32 cellular contexts compared by ENCODE assay signal in genomic region chr6:14065350-14065749, GRCh38.
"Had no signal": no experiment of that assay in that cellular context is flagged by ENCODE, and none has a peak within 500 bp of the region (broad histone marks: within the 10 kb centered on the region; RNA-seq: fewer than 3 reads in every experiment).

No MANE protein-coding gene starts in this region.

- H3K9me3 Mint-ChIP-seq: activated CD4-positive, alpha-beta memory T cell treated with anti-CD3 and anti-CD28 coated beads, Interleukin-2, amount 10 ng/mL, durations not matched to agents 7 days and 5 days; activated CD4-positive, alpha-beta T cell treated with anti-CD3 and anti-CD28 coated beads, Interleukin-2, amount 10 ng/mL, durations not matched to agents 24 days and 14 days; activated T-helper 17 cell treated with anti-CD3 and anti-CD28 coated beads, Interleukin-2, amount 50 U/mL, for 72 hours; central memory CD8-positive, alpha-beta T cell; dendritic cell treated with granulocyte-macrophage colony-stimulating factor and Interleukin-4, amounts not matched to agents 40 ng/mL and 50 ng/mL, for 4 days; T-helper 2 cell treated with Interferon-gamma antibody and Interleukin-4, amounts not matched to agents 5 μg/mL and 100 μg/mL, for 36 hours had no signal

- H3K36me3 ChIP-seq: brain microvascular endothelial cell, gastrocnemius medialis, WERI-Rb-1 had no signal

- H3K4me1 ChIP-seq: foreskin keratinocyte, gastrocnemius medialis had no signal

- H3K4me3 Mint-ChIP-seq: activated B cell treated with CpG ODN at 0.5 μM for 24 hours; activated CD4-positive, alpha-beta memory T cell treated with anti-CD3 and anti-CD28 coated beads, Interleukin-2, amount 10 ng/mL, durations not matched to agents 7 days and 5 days; activated CD4-positive, alpha-beta T cell treated with anti-CD3 and anti-CD28 coated beads, Interleukin-2, amount 10 ng/mL, durations not matched to agents 24 days and 14 days; activated naive CD8-positive, alpha-beta T cell; activated T-cell treated with anti-CD3 and anti-CD28 coated beads, Interleukin-2, amount 50 U/mL, for 4 hours; activated T-helper 17 cell treated with anti-CD3 and anti-CD28 coated beads, Interleukin-2, amount 50 U/mL, for 72 hours; central memory CD8-positive, alpha-beta T cell; dendritic cell treated with granulocyte-macrophage colony-stimulating factor and Interleukin-4, amounts not matched to agents 40 ng/mL and 50 ng/mL, for 4 days; endodermal cell; T-helper 17 cell; T-helper 2 cell treated with Interferon-gamma antibody and Interleukin-4, amounts not matched to agents 5 μg/mL and 100 μg/mL, for 36 hours had no signal

- DNase-seq: activated B cell treated with CpG ODN at 0.5 μM for 24 hours; activated CD4-positive, alpha-beta memory T cell treated with anti-CD3 and anti-CD28 coated beads, Interleukin-2, amount 10 ng/mL, durations not matched to agents 7 days and 5 days; activated CD4-positive, alpha-beta T cell treated with anti-CD3 and anti-CD28 coated beads, Interleukin-2, amount 10 ng/mL, durations not matched to agents 24 days and 14 days; activated CD4-positive, alpha-beta T cell treated with anti-CD3 and anti-CD28 coated beads, Interleukin-2, amount 50 U/mL, for 4 hours; activated effector memory CD4-positive, alpha-beta T cell treated with Interleukin-2 at 50 U/mL for 16 hours; activated gamma-delta T cell treated with Interleukin-2 at 50 U/mL for 16 hours; activated naive CD4-positive, alpha-beta T cell treated with anti-CD3 and anti-CD28 coated beads, Interleukin-2, amount 50 U/mL, for 16 hours; activated naive CD4-positive, alpha-beta T cell treated with Interleukin-2 at 50 U/mL for 16 hours; activated T-cell treated with anti-CD3 and anti-CD28 coated beads, Interleukin-2, amount 50 U/mL, for 4 hours; amniotic stem cell; anterior cingulate cortex; brain microvascular endothelial cell; dorsolateral prefrontal cortex; effector memory CD4-positive, alpha-beta T cell; endodermal cell; foreskin keratinocyte; gastrocnemius medialis; glutamatergic neuron; T-helper 1 cell; T-helper 17 cell; T1000; WERI-Rb-1 had no signal

- H3K27me3 Mint-ChIP-seq: activated B cell treated with CpG ODN at 0.5 μM for 24 hours had no signal

- H3K27me3 ChIP-seq: brain microvascular endothelial cell, foreskin keratinocyte had no signal

- H3K27ac Mint-ChIP-seq: activated B cell treated with CpG ODN at 0.5 μM for 24 hours; activated CD4-positive, alpha-beta memory T cell treated with anti-CD3 and anti-CD28 coated beads, Interleukin-2, amount 10 ng/mL, durations not matched to agents 7 days and 5 days; activated CD4-positive, alpha-beta T cell treated with anti-CD3 and anti-CD28 coated beads, Interleukin-2, amount 10 ng/mL, durations not matched to agents 24 days and 14 days; activated naive CD8-positive, alpha-beta T cell; activated T-helper 17 cell treated with anti-CD3 and anti-CD28 coated beads, Interleukin-2, amount 50 U/mL, for 72 hours; dendritic cell treated with granulocyte-macrophage colony-stimulating factor and Interleukin-4, amounts not matched to agents 40 ng/mL and 50 ng/mL, for 4 days; endodermal cell; T-helper 2 cell treated with Interferon-gamma antibody and Interleukin-4, amounts not matched to agents 5 μg/mL and 100 μg/mL, for 36 hours had no signal

- H3K9me3 ChIP-seq: gastrocnemius medialis had no signal

- H3K27ac ChIP-seq: brain microvascular endothelial cell, coronary artery, dorsolateral prefrontal cortex, foreskin keratinocyte, gastrocnemius medialis, WERI-Rb-1 had no signal

- FAIRE-seq: astrocyte, bronchial epithelial cell had no signal

- ATAC-seq: activated CD4-positive, CD25-positive, alpha-beta regulatory T cell treated with anti-CD3 and anti-CD28 coated beads, Interleukin-2, amount 50 U/mL, for 24 hours; activated T-cell treated with anti-CD3 and anti-CD28 coated beads, Interleukin-2, amount 50 U/mL, for 4 hours; activated T-helper 17 cell treated with anti-CD3 and anti-CD28 coated beads, Interleukin-2, amount 50 U/mL, for 72 hours; esophagus mucosa; foreskin keratinocyte; gastrocnemius medialis; T-helper 17 cell had no signal

- H3K4me3 ChIP-seq: coronary artery, dorsolateral prefrontal cortex, gastrocnemius medialis had no signal
